In genomic region chr13:98352226-98352625, GRCh38 we compare ENCODE assay signal across 1 cellular context.
TF ChIP-seq lines count a peak whose summit lies in the region.

No MANE protein-coding gene starts in this region.

TF ChIP-seq in GM23338, 12 proteins besides CTCF, POLR2A, EP300 and RAD21 (continued from another document):
- no peak for TF ChIP-seq ZNF462 (CRISPR knock-in tag; IDR thresholded peaks at IDR 0.05)
- no peak for TF ChIP-seq JUNB (IDR thresholded peaks at IDR 0.05; ENCODE audit: unreplicated experiment)
- no peak for TF ChIP-seq STAT1 (IDR thresholded peaks at IDR 0.05; ENCODE audit: unreplicated experiment)
- no peak for TF ChIP-seq REST (IDR thresholded peaks at IDR 0.05; ENCODE audit: unreplicated experiment)
- TF ChIP-seq EZH2phosphoT487 (IDR thresholded peaks at IDR 0.05; ENCODE audit: unreplicated experiment), result no peak
- TF ChIP-seq EZH2 (IDR thresholded peaks at IDR 0.05; ENCODE audit: low read depth, unreplicated experiment), result no peak
- TF ChIP-seq CREB1 (CRISPR knock-in tag; IDR thresholded peaks at IDR 0.05; ENCODE audit: low read depth), result no peak
- TF ChIP-seq ZNF331 (CRISPR knock-in tag; IDR thresholded peaks at IDR 0.05; ENCODE audit: low read depth), result no peak
- no peak for TF ChIP-seq ZNF114 (CRISPR knock-in tag; IDR thresholded peaks at IDR 0.05)
- no peak for TF ChIP-seq NANOG (IDR thresholded peaks at IDR 0.05; ENCODE audit: borderline replicate concordance)
- no peak for TF ChIP-seq POLR2AphosphoS5 (IDR thresholded peaks at IDR 0.05; ENCODE audit: low read depth)
